8 cellular contexts compared by ENCODE assay signal in the genomic region with DNA sequence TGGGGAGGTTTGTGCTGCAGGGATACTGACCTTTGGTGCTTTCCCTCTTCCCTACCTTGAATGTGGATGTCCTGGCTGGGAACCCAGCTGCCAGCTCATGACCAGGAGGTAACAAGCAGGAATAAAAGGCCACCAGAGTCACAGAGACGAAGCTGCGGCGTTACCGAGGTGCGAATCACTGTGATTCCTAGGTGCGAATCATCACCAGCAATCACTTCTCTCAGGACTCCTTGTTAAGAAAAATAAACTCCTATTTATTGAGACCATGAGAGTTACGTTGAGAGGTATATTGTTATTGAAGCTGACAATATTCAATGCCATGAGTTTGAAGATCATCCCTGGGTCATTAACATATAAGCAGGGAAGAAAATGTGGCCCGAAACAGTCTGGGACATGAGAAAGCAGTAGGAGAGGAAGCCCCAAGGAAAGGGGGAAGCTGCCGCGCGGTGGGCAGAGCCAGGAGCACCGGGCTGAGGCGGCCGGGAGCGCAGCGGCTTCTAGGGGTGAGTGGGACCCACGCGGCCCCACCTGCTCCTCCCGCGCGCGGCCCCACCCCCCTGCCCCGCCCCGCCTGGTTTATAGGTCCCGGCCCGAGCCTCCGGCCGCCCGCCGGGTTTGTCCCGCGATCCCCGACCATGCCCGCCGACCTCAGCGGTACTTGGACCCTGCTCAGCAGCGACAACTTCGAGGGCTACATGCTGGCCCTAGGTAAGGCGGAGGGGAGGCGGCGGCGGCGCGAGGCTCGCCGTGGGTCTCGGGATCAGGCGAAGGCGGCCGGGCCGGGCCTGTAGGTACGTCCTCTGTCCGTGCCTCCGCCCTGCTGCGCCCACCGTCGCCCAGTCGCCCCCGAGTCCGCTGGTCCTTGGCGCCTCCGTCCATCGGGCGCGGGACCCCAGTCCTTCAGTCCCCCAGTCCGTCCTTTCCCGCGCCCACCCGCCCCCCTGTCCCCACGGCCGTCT. TPM values are rescaled to one million over a fixed set of nuclear protein-coding genes. Genes with fewer than 3 reads are reported as not detected.
DNase-seq lines count a peak whose midpoint lies in the region; ATAC-seq and TF ChIP-seq lines count a peak whose summit lies in the region.

RBP7 (plus strand) TSS at position 605 of the 959 bp plus-strand sequence; CDS start at position 636, 31 bp downstream.

- TF ChIP-seq CTCF in brain (conservative IDR thresholded peaks at IDR 0.05): no peak

- peaks cover 3% of the 10 kb centered on the region for H3K36me3 Mint-ChIP-seq in brain
- H3K36me3 Mint-ChIP-seq in immature natural killer cell: peaks cover 0 to 3% (median 0%) of the 10 kb centered on the region in 3 donors

- DNase-seq in EL (peak; percentile 23), NCI-H2227 treated with DMSO at 0.1 percent for 48 hours (lab: John Stamatoyannopoulos, UW) (peak; percentile 10), immature natural killer cell (peak in 1 of 3 donors; percentile 0)
- peak; percentile 6 for DNase-seq in stimulated activated CD4-positive, alpha-beta T cell treated with anti-CD3 and anti-CD28 coated beads, Interleukin-4, amount 100 ng/mL, for 24 hours

- H3K27me3 Mint-ChIP-seq in brain (peaks cover 69% of the 10 kb centered on the region), immature natural killer cell (ENCODE audit: low read depth in 3 of 3) (peaks cover 7 to 33% (median 10%) of the 10 kb centered on the region in 3 donors)

- ATAC-seq in HG03135 (IDR thresholded peaks at IDR 0.05; ENCODE audit: unreplicated experiment) (no peak), HG03108 (IDR thresholded peaks at IDR 0.05; ENCODE audit: unreplicated experiment) (no peak), HG02884 (IDR thresholded peaks at IDR 0.05; ENCODE audit: unreplicated experiment) (no peak)

- H3K9me3 Mint-ChIP-seq in brain (peaks cover 5 to 13% (median 8%) of the 10 kb centered on the region in 5 experiments), immature natural killer cell (no peaks in the 10 kb centered on the region)

- H3K27ac Mint-ChIP-seq in brain (no peak within 1 kb of the TSS), immature natural killer cell (peak within 1 kb of the TSS in 1 of 6 donors; percentile 59)

- H3K4me3 Mint-ChIP-seq in brain (peak within 1 kb of the TSS; percentile 79 to 84 (median 84)), immature natural killer cell (peak within 1 kb of the TSS; percentile 75 to 92 (median 82))

- H3K4me1 Mint-ChIP-seq in brain (peaks cover 5% of the 10 kb centered on the region), immature natural killer cell (peaks cover 7 to 9% of the 10 kb centered on the region in 2 donors)

RNA-seq across cellular contexts. Expression of gene RBP7, which starts in this region (rescaled TPM):
- 19.9 TPM for polyA plus RNA-seq in brain (ENCODE audit: insufficient read depth, low read depth, low replicate concordance)
- under 1 TPM in 1 of 3 donors, not detected in 2; 0.38 TPM for polyA plus RNA-seq in immature natural killer cell

Comparison
In these comparisons a context has a peak if more than half of its experiments do, and no peak if none do; other contexts are left out.
1. RNA of gene RBP7 (polyA plus RNA-seq): 19.9 TPM in brain (single experiment); 0.38 TPM in immature natural killer cell; every median in the first group is over 10 times any median in the second.